13 cellular contexts compared by ENCODE assay signal in the genomic region with DNA sequence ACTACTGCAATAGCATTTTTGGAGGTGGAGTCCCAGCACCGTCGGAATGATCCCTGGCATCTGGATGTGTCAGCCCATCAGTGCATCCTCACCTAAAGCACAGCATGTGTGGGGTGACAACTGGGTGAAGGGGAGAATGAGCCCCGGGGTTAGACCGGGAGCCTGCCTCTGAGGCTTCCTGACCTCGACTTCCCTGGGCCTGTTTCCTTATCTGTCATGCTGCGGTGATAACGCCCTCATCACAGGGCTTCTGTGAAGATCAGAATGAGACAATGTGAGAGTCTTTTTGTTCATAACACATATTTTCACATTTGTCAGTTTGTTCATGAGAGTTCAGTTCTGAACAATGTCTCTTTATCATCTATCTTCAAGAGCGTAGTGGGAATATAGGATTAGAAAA. TPM values are rescaled to one million over a fixed set of nuclear protein-coding genes. Genes with fewer than 3 reads are reported as not detected.
DNase-seq lines count a peak whose midpoint lies in the region; ATAC-seq, FAIRE-seq and TF ChIP-seq lines count a peak whose summit lies in the region.
"Had no signal": no experiment of that assay in that cellular context is flagged by ENCODE, and none has a peak within 500 bp of the region (broad histone marks: within the 10 kb centered on the region; RNA-seq: fewer than 3 reads in every experiment).

No MANE protein-coding gene starts in this region.

- H3K36me3 ChIP-seq in cardiac muscle cell: no peaks in the 10 kb centered on the region

- no peak overlapping the region for H3K4me3 ChIP-seq in cardiac muscle cell

- ATAC-seq in sciatic nerve (peak; percentile 28), GM19395 (IDR thresholded peaks at IDR 0.05; ENCODE audit: unreplicated experiment) (no peak)

- peaks cover 27% of the 10 kb centered on the region for H3K4me1 ChIP-seq in cardiac muscle cell (ENCODE audit: low read depth)

- DNase-seq in GM12892 (ENCODE audit: insufficient read length) (peak; percentile 8), cardiac muscle cell (ENCODE audit: low read depth in 1 of 2, low spot score in 1 of 2) (peak in 1 of 2 donors; percentile 62), sciatic nerve (ENCODE audit: low spot score) (no peak), SIG-M5 (lab: John Stamatoyannopoulos, UW) (no peak), NOMO-1 treated with dmso at 0.1 percent for 144 hours (lab: John Stamatoyannopoulos, UW; ENCODE audit: unreplicated experiment) (no peak), occipital lobe (lab: John Stamatoyannopoulos, UW) (no peak)
- DNase-seq: activated naive CD8-positive, alpha-beta T cell treated with anti-CD3 and anti-CD28 coated beads, Interleukin-2, amount 10 ng/mL, durations not matched to agents 7 days and 5 days; NCI-H748 treated with DMSO at 0.1 percent for 48 hours; posterior cingulate gyrus; T1000 had no signal

- H3K27me3 ChIP-seq in cardiac muscle cell: no peaks in the 10 kb centered on the region

- TF ChIP-seq POLR2A in GM12892 (IDR thresholded peaks at IDR 0.05; ENCODE audit: low read depth, low read length): no peak

- no peak for FAIRE-seq in GM12892 (lab: Jason Lieb, UNC)

- no peak for TF ChIP-seq CTCF in VCaP (conservative IDR thresholded peaks at IDR 0.05)
- no peak for TF ChIP-seq CTCF in cardiac muscle cell (IDR thresholded peaks at IDR 0.05; ENCODE audit: low read depth, low read length)

- intact Hi-C loops in sciatic nerve (cut with DNase I): no loop called here

- H3K9me3 ChIP-seq in cardiac muscle cell (ENCODE audit: low read depth): no peaks in the 10 kb centered on the region

- peak overlapping the region; percentile 73 for H3K27ac ChIP-seq in VCaP
- peak overlapping the region; percentile 87 for H3K27ac ChIP-seq in cardiac muscle cell
- H3K27ac ChIP-seq: KMS-11 had no signal

RNA-seq across cellular contexts. Expression of a gene that starts 31.1 kb away (rescaled TPM):
- 0.87 TPM for polyA plus RNA-seq in GM12892 (2012; ENCODE audit: missing spikeins)
- total RNA-seq in cardiac muscle cell (35.2 and 43.2 TPM in 2 replicates), sciatic nerve (9.8 TPM), occipital lobe (18.2 TPM)
- polyA plus RNA-seq in cardiac muscle cell: 23.6 and 29.1 TPM in 2 replicates
- total RNA-seq: activated naive CD8-positive, alpha-beta T cell treated with anti-CD3 and anti-CD28 coated beads, Interleukin-2, amount 10 ng/mL, durations not matched to agents 7 days and 5 days had no signal
